In the genomic region with DNA sequence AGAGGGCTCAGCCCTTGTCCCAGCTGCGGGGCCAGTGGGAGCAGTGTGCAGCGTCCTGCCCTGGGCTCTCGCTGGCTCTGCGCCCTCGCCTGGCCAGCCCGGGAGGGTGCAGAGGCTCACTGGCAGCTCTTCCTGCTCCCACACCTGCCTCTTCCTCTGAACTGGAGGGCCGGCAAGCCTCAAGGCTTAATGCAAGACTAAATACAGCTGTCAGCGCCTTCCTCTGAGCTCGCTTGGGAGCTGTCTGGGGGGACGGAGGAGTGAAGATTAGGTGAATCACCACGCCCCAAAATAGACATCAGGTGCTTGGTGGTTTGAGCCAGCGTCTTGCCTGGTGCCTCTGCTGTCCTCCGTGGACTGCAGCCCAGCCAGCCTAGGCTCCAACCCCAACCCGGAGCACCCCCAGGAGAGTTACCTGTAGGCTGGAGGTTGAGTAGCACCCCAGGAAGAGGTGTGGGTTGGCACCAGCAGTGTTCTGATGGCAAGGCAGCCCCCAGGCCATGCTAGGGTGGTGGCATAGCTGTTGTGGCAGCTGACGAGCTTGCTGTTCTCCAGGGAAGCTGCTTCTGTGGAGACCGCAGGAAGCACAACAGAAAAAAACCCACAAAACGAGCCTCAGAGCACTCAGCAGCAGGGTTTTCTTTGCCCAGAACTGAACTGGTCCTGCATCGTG, we compare ENCODE assay signal across 8 cellular contexts. TPM values are rescaled to one million over a fixed set of nuclear protein-coding genes. Genes with fewer than 3 reads are reported as not detected.
DNase-seq lines count a peak whose midpoint lies in the region; ATAC-seq and TF ChIP-seq lines count a peak whose summit lies in the region.

No MANE protein-coding gene starts in this region.

- no peaks in the 10 kb centered on the region for H3K36me3 Mint-ChIP-seq in activated CD4-positive, alpha-beta T cell treated with anti-CD3 and anti-CD28 coated beads for 36 hours (ENCODE audit: low read depth)
- H3K36me3 Mint-ChIP-seq in chondrocyte (ENCODE audit: low read depth), result no peaks in the 10 kb centered on the region
- no peaks in the 10 kb centered on the region for H3K36me3 Mint-ChIP-seq in mesothelial cell of epicardium

- DNase-seq in AG08396 (ENCODE audit: low spot score), result peak; percentile 93
- peak; percentile 41 for DNase-seq in NCI-H2171 (lab: John Stamatoyannopoulos, UW)
- DNase-seq in activated CD4-positive, alpha-beta T cell treated with anti-CD3 and anti-CD28 coated beads for 36 hours, result peak; percentile 83
- DNase-seq in chondrocyte (ENCODE audit: low spot score), result peak; percentile 91
- peak in 1 of 2 experiments; percentile 75 for DNase-seq in mesothelial cell of epicardium (ENCODE audit: low spot score in 2 of 2, unreplicated experiment in 2 of 2)
- peak; percentile 20 to 36 for DNase-seq in stimulated activated CD8-positive, alpha-beta memory T cell treated with anti-CD3 and anti-CD28 coated beads, Interleukin-7, amount 100 ng/mL, for 1 hour (ENCODE audit: low read depth in 2 of 2)

- intact Hi-C loops in activated CD4-positive, alpha-beta T cell treated with anti-CD3 and anti-CD28 coated beads for 36 hours (cut with DNase I, micrococcal nuclease), result loop anchor here (1.0 to 5.0 kb wide), 5 partner anchors 45 to 291 kb away; partner anchors contain the start of genes PRDM15 (in 1 of the 2) and ZBTB21 (in 1 of the 2)

- no peaks in the 10 kb centered on the region for H3K27me3 Mint-ChIP-seq in activated CD4-positive, alpha-beta T cell treated with anti-CD3 and anti-CD28 coated beads for 36 hours
- H3K27me3 Mint-ChIP-seq in chondrocyte (ENCODE audit: low read depth) (no peaks in the 10 kb centered on the region), mesothelial cell of epicardium (ENCODE audit: low read depth) (peaks cover 2% of the 10 kb centered on the region)

- H3K4me1 Mint-ChIP-seq in activated CD4-positive, alpha-beta T cell treated with anti-CD3 and anti-CD28 coated beads for 36 hours, result peaks cover 11% of the 10 kb centered on the region
- H3K4me1 Mint-ChIP-seq in chondrocyte (ENCODE audit: low read depth) (peaks cover 17% of the 10 kb centered on the region), mesothelial cell of epicardium (peaks cover 12% of the 10 kb centered on the region)

- TF ChIP-seq CTCF in chondrocyte (IDR thresholded peaks at IDR 0.05) (peak; percentile 90), mesothelial cell of epicardium (IDR thresholded peaks at IDR 0.05; ENCODE audit: unreplicated experiment) (peak; percentile 47)

- ATAC-seq in GM18868 (IDR thresholded peaks at IDR 0.05; ENCODE audit: unreplicated experiment) (peak; percentile 87), HG03066 (IDR thresholded peaks at IDR 0.05; ENCODE audit: low read depth, unreplicated experiment) (peak; percentile 91)
- peak; percentile 99 for ATAC-seq in activated CD4-positive, alpha-beta T cell treated with anti-CD3 and anti-CD28 coated beads for 36 hours

- peak overlapping the region; percentile 4 for H3K4me3 Mint-ChIP-seq in activated CD4-positive, alpha-beta T cell treated with anti-CD3 and anti-CD28 coated beads for 36 hours
- H3K4me3 Mint-ChIP-seq in chondrocyte (ENCODE audit: unreplicated experiment) (no peak overlapping the region), mesothelial cell of epicardium (no peak overlapping the region)

- H3K27ac Mint-ChIP-seq in activated CD4-positive, alpha-beta T cell treated with anti-CD3 and anti-CD28 coated beads for 36 hours, result no peak overlapping the region
- H3K27ac Mint-ChIP-seq in chondrocyte (ENCODE audit: unreplicated experiment) (no peak overlapping the region), mesothelial cell of epicardium (no peak overlapping the region)

- POLR2A ChIA-PET in activated CD4-positive, alpha-beta T cell treated with anti-CD3 and anti-CD28 coated beads for 36 hours (lab: Charles Lee), result interaction anchor here (0.6 to 1.6 kb wide), 3 partner anchors 101 to 1552 kb away, joined by 4 read pairs; no protein-coding TSS in a partner anchor

- CTCF ChIA-PET in activated CD4-positive, alpha-beta T cell treated with anti-CD3 and anti-CD28 coated beads for 36 hours (lab: Charles Lee), result interaction anchor here (0.5 to 3.0 kb wide), 44 partner anchors 9 to 825 kb away, joined by 3 to 33 read pairs (median 4); partner anchors contain the start of genes PRDM15 and UMODL1

- H3K9me3 Mint-ChIP-seq in activated CD4-positive, alpha-beta T cell treated with anti-CD3 and anti-CD28 coated beads for 36 hours (ENCODE audit: low read depth), result no peaks in the 10 kb centered on the region
- H3K9me3 Mint-ChIP-seq in chondrocyte (ENCODE audit: low read depth) (no peaks in the 10 kb centered on the region), mesothelial cell of epicardium (no peaks in the 10 kb centered on the region)

RNA-seq across cellular contexts. Expression of gene UMODL1, which starts 36.9 kb away (rescaled TPM):
- not detected for total RNA-seq in activated CD4-positive, alpha-beta T cell treated with anti-CD3 and anti-CD28 coated beads for 36 hours
- total RNA-seq in chondrocyte (0.29 TPM in 1 of 3 replicates, not detected in the others), mesothelial cell of epicardium (not detected in 3 replicates)
